Comparison of ENCODE assay signal across 1 cellular context in genomic region chrX:151966236-151966635, GRCh38.
TF ChIP-seq lines count a peak whose summit lies in the region.

No MANE protein-coding gene starts in this region.

TF ChIP-seq in K562, 482 proteins besides CTCF, POLR2A, EP300 and RAD21:
- TF ChIP-seq CBX1 (IDR thresholded peaks at IDR 0.05; ENCODE audit: low read depth) (no peak), SUPT5H (IDR thresholded peaks at IDR 0.05) (0 out of 2 replicates have a peak, but pooled peaks have one; percentile 43)
